Comparison of ENCODE assay signal across 11 cellular contexts in the genomic region with DNA sequence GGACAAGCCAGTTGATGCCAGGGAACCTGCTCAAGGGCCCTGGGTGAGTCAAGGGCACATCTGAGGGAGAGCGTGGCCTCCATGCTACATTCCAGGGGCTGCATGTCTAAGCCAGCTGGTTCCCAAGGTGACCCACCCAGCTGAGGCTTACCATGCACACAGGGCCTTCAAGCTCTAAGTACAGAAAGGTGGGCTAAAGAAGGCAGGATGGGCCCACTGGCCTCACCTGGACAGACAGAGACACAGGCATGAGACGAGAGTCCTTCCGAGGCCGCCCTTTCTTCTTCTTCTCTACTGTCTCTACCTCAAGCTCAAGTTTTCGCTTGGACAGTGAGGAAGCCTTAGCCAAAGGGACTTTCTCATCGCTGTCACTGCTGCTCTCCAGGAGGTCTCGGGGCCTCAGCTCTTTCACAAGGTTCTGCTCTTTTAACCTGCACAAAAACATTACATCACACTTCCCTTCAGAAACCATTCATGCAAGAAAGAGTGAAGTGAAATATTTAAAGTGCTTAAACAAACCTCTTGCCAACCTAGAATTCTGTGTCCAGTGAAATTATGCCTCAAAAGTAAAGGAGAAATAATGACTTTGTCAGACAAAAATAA.
DNase-seq lines count a peak whose midpoint lies in the region; ATAC-seq and TF ChIP-seq lines count a peak whose summit lies in the region.
"Had no signal": no experiment of that assay in that cellular context is flagged by ENCODE, and none has a peak within 500 bp of the region (broad histone marks: within the 10 kb centered on the region; RNA-seq: fewer than 3 reads in every experiment).

No MANE protein-coding gene starts in this region.

- peaks cover 27 to 33% of the 10 kb centered on the region in 2 experiments for H3K4me1 ChIP-seq in neutrophil (ENCODE audit: control insufficient read depth in 1 of 2, insufficient read depth in 1 of 2, low read depth in 1 of 2, low read length in 1 of 2)
- H3K4me1 ChIP-seq in tibial nerve: no peaks in the 10 kb centered on the region

- DNase-seq in NB4 (ENCODE audit: low read depth) (peak; percentile 25), anterior cingulate cortex (lab: John Stamatoyannopoulos, UW) (no peak), tibial nerve (ENCODE audit: low spot score in 2 of 2) (no peak)
- no peak for DNase-seq in activated CD8-positive, alpha-beta memory T cell treated with anti-CD3 and anti-CD28 coated beads, Interleukin-2, amount 50 U/mL, for 48 hours
- DNase-seq in effector CD8-positive, alpha-beta T cell (lab: John Stamatoyannopoulos, UW): no peak
- DNase-seq: activated CD4-positive, alpha-beta T cell treated with anti-CD3 and anti-CD28 coated beads for 36 hours; NCI-H1092 treated with DMSO at 0.1 percent for 48 hours; stimulated activated CD4-positive, alpha-beta T cell treated with anti-CD3 and anti-CD28 coated beads, Interleukin-4, amount 100 ng/mL, for 4 hours had no signal

- no peak for TF ChIP-seq EP300 in tibial nerve (IDR thresholded peaks at IDR 0.05)

- no peak for TF ChIP-seq CTCF in NB4 (IDR thresholded peaks at IDR 0.05; ENCODE audit: low read depth, low read length)
- no peak for TF ChIP-seq CTCF in neutrophil (IDR thresholded peaks at IDR 0.05)
- no peak for TF ChIP-seq CTCF in tibial nerve (IDR thresholded peaks at IDR 0.05)

- ATAC-seq in GM18867 (IDR thresholded peaks at IDR 0.05; ENCODE audit: unreplicated experiment) (peak; percentile 75), HG02642 (IDR thresholded peaks at IDR 0.05; ENCODE audit: poor library complexity, unreplicated experiment) (peak; percentile 71)
- ATAC-seq: activated CD4-positive, alpha-beta T cell treated with anti-CD3 and anti-CD28 coated beads for 36 hours had no signal

- H3K27me3 ChIP-seq in neutrophil: no peaks in the 10 kb centered on the region
- H3K27me3 ChIP-seq in tibial nerve: no peaks in the 10 kb centered on the region

- no peaks in the 10 kb centered on the region for H3K9me3 ChIP-seq in neutrophil
- H3K9me3 ChIP-seq in tibial nerve: no peaks in the 10 kb centered on the region

- H3K4me3 ChIP-seq in NB4 (ENCODE audit: low read depth, low read length): no peak overlapping the region
- peak overlapping the region in 1 of 2 experiments; percentile 0 for H3K4me3 ChIP-seq in neutrophil (ENCODE audit: low read depth in 1 of 2, low read length in 1 of 2)
- H3K4me3 ChIP-seq in tibial nerve: no peak overlapping the region

- H3K36me3 ChIP-seq in neutrophil (peaks cover 84% of the 10 kb centered on the region), tibial nerve (peaks cover 5 to 100% (median 18%) of the 10 kb centered on the region in 3 donors)

- 94 to 98% methylated on average over 7 of the region's 7 CpGs for WGBS in tibial nerve, 2 donors

- H3K27ac ChIP-seq in neutrophil: peak overlapping the region; percentile 77
- H3K27ac ChIP-seq in tibial nerve: peak overlapping the region in 1 of 4 donors; percentile 59

- TF ChIP-seq POLR2A in NB4 (IDR thresholded peaks at IDR 0.05; ENCODE audit: extremely low read depth, insufficient read length) (no peak), tibial nerve (IDR thresholded peaks at IDR 0.05) (no peak)
